Comparison of ENCODE assay signal across 37 cellular contexts in genomic region chr19:1529430-1529816, GRCh38. TPM values are rescaled to one million over a fixed set of nuclear protein-coding genes. Genes with fewer than 3 reads are reported as not detected.
"Had no signal": no experiment of that assay in that cellular context is flagged by ENCODE, and none has a peak within 500 bp of the region (broad histone marks: within the 10 kb centered on the region; RNA-seq: fewer than 3 reads in every experiment).

No MANE protein-coding gene starts in this region.

- H3K9me3 ChIP-seq: adrenal gland, body of pancreas, breast epithelium had no signal

- ATAC-seq: activated CD8-positive, alpha-beta T cell treated with anti-CD3 and anti-CD28 coated beads for 36 hours; activated naive CD4-positive, alpha-beta T cell treated with anti-CD3 and anti-CD28 coated beads, Interleukin-2, amount 50 U/mL, for 72 hours; activated T-cell treated with anti-CD3 and anti-CD28 coated beads, Interleukin-2, amount 50 U/mL, for 4 hours; activated T-cell treated with anti-CD3 and anti-CD28 coated beads, Interleukin-2, amount 50 U/mL, for 72 hours; activated T-helper 17 cell treated with anti-CD3 and anti-CD28 coated beads, Interleukin-2, amount 50 U/mL, for 72 hours; body of pancreas had no signal

- H3K4me3 ChIP-seq: adrenal gland, body of pancreas, breast epithelium had no signal

- FAIRE-seq: astrocyte, TTC549 had no signal

- H3K27ac ChIP-seq: adrenal gland, body of pancreas, brain microvascular endothelial cell, breast epithelium, VCaP had no signal

- H3K36me3 ChIP-seq: adrenal gland, brain microvascular endothelial cell, breast epithelium had no signal

- DNase-seq: activated B cell treated with CpG ODN at 0.5 μM for 24 hours; activated CD4-positive, alpha-beta memory T cell treated with anti-CD3 and anti-CD28 coated beads for 36 hours; activated CD4-positive, alpha-beta T cell treated with anti-CD3 and anti-CD28 coated beads for 4 hours; activated CD4-positive, alpha-beta T cell treated with anti-CD3 and anti-CD28 coated beads, Interleukin-2, amount 10 ng/mL, durations not matched to agents 24 days and 14 days; activated CD4-positive, alpha-beta T cell treated with anti-CD3 and anti-CD28 coated beads, Interleukin-2, amount 50 U/mL, for 1 hour; activated CD4-positive, alpha-beta T cell treated with anti-CD3 and anti-CD28 coated beads, Interleukin-2, amount 50 U/mL, for 4 hours; activated CD4-positive, CD25-positive, alpha-beta regulatory T cell treated with anti-CD3 and anti-CD28 coated beads, Interleukin-2, amount 50 U/mL, for 72 hours; activated CD8-positive, alpha-beta memory T cell treated with anti-CD3 and anti-CD28 coated beads, Interleukin-2, amount 50 U/mL, for 4 hours; activated CD8-positive, alpha-beta T cell treated with anti-CD3 and anti-CD28 coated beads for 36 hours; activated effector memory CD4-positive, alpha-beta T cell treated with anti-CD3 and anti-CD28 coated beads, Interleukin-2, amount 50 U/mL, for 16 hours; activated gamma-delta T cell treated with Interleukin-2 at 50 U/mL for 16 hours; activated naive CD4-positive, alpha-beta T cell; activated naive CD4-positive, alpha-beta T cell treated with anti-CD3 and anti-CD28 coated beads for 36 hours; activated naive CD4-positive, alpha-beta T cell treated with anti-CD3 and anti-CD28 coated beads, Interleukin-2, amount 50 U/mL, for 16 hours; activated naive CD8-positive, alpha-beta T cell treated with anti-CD3 and anti-CD28 coated beads for 36 hours; activated T-cell treated with anti-CD3 and anti-CD28 coated beads for 4 hours; activated T-cell treated with anti-CD3 and anti-CD28 coated beads, Interleukin-2, amount 50 U/mL, for 1 hour; activated T-cell treated with anti-CD3 and anti-CD28 coated beads, Interleukin-2, amount 50 U/mL, for 4 hours; activated T-cell treated with anti-CD3 and anti-CD28 coated beads, Interleukin-2, amount 50 U/mL, for 72 hours; adrenal gland; amniotic stem cell; body of pancreas; brain microvascular endothelial cell; central memory CD4-positive, alpha-beta T cell; T-helper 1 cell; T-helper 2 cell; T-helper 9 cell had no signal

- H3K4me1 ChIP-seq: adrenal gland, breast epithelium had no signal

RNA-seq across cellular contexts. Expression of gene PLK5, which starts 5.5 kb away (rescaled TPM):
- total RNA-seq: activated B cell treated with CpG ODN at 0.5 μM for 24 hours; activated CD4-positive, alpha-beta memory T cell treated with anti-CD3 and anti-CD28 coated beads for 36 hours; activated CD4-positive, alpha-beta T cell treated with anti-CD3 and anti-CD28 coated beads, Interleukin-2, amount 10 ng/mL, durations not matched to agents 24 days and 14 days; activated CD8-positive, alpha-beta memory T cell treated with anti-CD3 and anti-CD28 coated beads for 36 hours; activated CD8-positive, alpha-beta T cell treated with anti-CD3 and anti-CD28 coated beads for 36 hours; activated naive CD4-positive, alpha-beta T cell treated with anti-CD3 and anti-CD28 coated beads for 36 hours; activated naive CD4-positive, alpha-beta T cell treated with anti-CD3 and anti-CD28 coated beads, Interleukin-2, amount 50 U/mL, for 72 hours; activated naive CD8-positive, alpha-beta T cell treated with anti-CD3 and anti-CD28 coated beads for 36 hours; activated T-cell treated with anti-CD3 and anti-CD28 coated beads, Interleukin-2, amount 50 U/mL, for 4 hours; activated T-cell treated with anti-CD3 and anti-CD28 coated beads, Interleukin-2, amount 50 U/mL, for 72 hours; activated T-helper 1 cell treated with anti-CD3 and anti-CD28 coated beads, Interleukin-12 subunit alpha, Interleukin-12 subunit beta, Interleukin-2, Interleukin-4 antibody, amounts not matched to agents 30 ng/mL and 10 ng/mL and 1 ng/mL, durations not matched to agents 14 hours and 24 hours and 36 hours; activated T-helper 17 cell treated with anti-CD3 and anti-CD28 coated beads, Interleukin-2, amount 50 U/mL, for 72 hours; aorta; body of pancreas; cardiac septum had no signal

RNA-seq across cellular contexts. Expression of gene ADAMTSL5, which starts 16.6 kb away (rescaled TPM):
- total RNA-seq: activated B cell treated with CpG ODN at 0.5 μM for 24 hours had no signal
